Comparison of ENCODE assay signal across 10 cellular contexts in genomic region chr1:89311757-89312156, GRCh38. TPM values are rescaled to one million over a fixed set of nuclear protein-coding genes. Genes with fewer than 3 reads are reported as not detected.
A peak's percentile ranks its signal among the peaks of the same experiment; 100 is the strongest.
DNase-seq lines count a peak whose midpoint lies in the region; ATAC-seq and TF ChIP-seq lines count a peak whose summit lies in the region.
"Had no signal": no experiment of that assay in that cellular context is flagged by ENCODE, and none has a peak within 500 bp of the region (broad histone marks: within the 10 kb centered on the region; RNA-seq: fewer than 3 reads in every experiment).

No MANE protein-coding gene starts in this region.

- H3K36me3 Mint-ChIP-seq in activated naive CD4-positive, alpha-beta T cell treated with anti-CD3 and anti-CD28 coated beads, Interleukin-2, amount 50 U/mL, for 24 hours: peaks cover 16% of the 10 kb centered on the region
- H3K36me3 Mint-ChIP-seq in T-helper 17 cell (ENCODE audit: low read depth): peaks cover 2% of the 10 kb centered on the region

- WGBS in right cardiac atrium: 61% methylated on average over 4 of the region's 4 CpGs
- 70% methylated on average over 4 of the region's 4 CpGs for WGBS in suprapubic skin

- H3K27me3 ChIP-seq in right cardiac atrium (ENCODE audit: control insufficient read depth, insufficient read depth) (no peaks in the 10 kb centered on the region), upper lobe of right lung (no peaks in the 10 kb centered on the region), suprapubic skin (no peaks in the 10 kb centered on the region)

- H3K4me1 ChIP-seq in right cardiac atrium (ENCODE audit: control insufficient read depth, insufficient read depth, low read length) (peaks cover 3% of the 10 kb centered on the region), upper lobe of right lung (peaks cover 22% of the 10 kb centered on the region), suprapubic skin (peaks cover 19% of the 10 kb centered on the region)

- peak; percentile 25 for ATAC-seq in T-helper 17 cell
- peak; percentile 24 to 57 for ATAC-seq in right cardiac atrium
- ATAC-seq in upper lobe of right lung: peak; percentile 62
- ATAC-seq in GM18868 (IDR thresholded peaks at IDR 0.05; ENCODE audit: unreplicated experiment): no peak
- ATAC-seq in GM18505 (IDR thresholded peaks at IDR 0.05; ENCODE audit: unreplicated experiment): no peak

- TF ChIP-seq EP300 in suprapubic skin (IDR thresholded peaks at IDR 0.05): no peak

- TF ChIP-seq CTCF in upper lobe of right lung (IDR thresholded peaks at IDR 0.05) (no peak), suprapubic skin (IDR thresholded peaks at IDR 0.05) (no peak)

- H3K27ac Mint-ChIP-seq in activated naive CD4-positive, alpha-beta T cell treated with anti-CD3 and anti-CD28 coated beads, Interleukin-2, amount 50 U/mL, for 24 hours: peak overlapping the region; percentile 99
- peak overlapping the region; percentile 29 for H3K27ac Mint-ChIP-seq in T-helper 17 cell

- intact Hi-C loops in right cardiac atrium (cut with DNase I): no loop called here
- intact Hi-C loops in upper lobe of right lung (cut with DNase I): no loop called here

- H3K4me3 ChIP-seq in right cardiac atrium (ENCODE audit: low read length) (no peak overlapping the region), upper lobe of right lung (no peak overlapping the region), suprapubic skin (no peak overlapping the region)

- peaks cover 54% of the 10 kb centered on the region for H3K4me1 Mint-ChIP-seq in activated naive CD4-positive, alpha-beta T cell treated with anti-CD3 and anti-CD28 coated beads, Interleukin-2, amount 50 U/mL, for 24 hours
- H3K4me1 Mint-ChIP-seq in T-helper 17 cell: peaks cover 26% of the 10 kb centered on the region

- H3K27me3 Mint-ChIP-seq in activated naive CD4-positive, alpha-beta T cell treated with anti-CD3 and anti-CD28 coated beads, Interleukin-2, amount 50 U/mL, for 24 hours: no peaks in the 10 kb centered on the region
- H3K27me3 Mint-ChIP-seq in T-helper 17 cell: no peaks in the 10 kb centered on the region

- peaks cover 17% of the 10 kb centered on the region for H3K9me3 Mint-ChIP-seq in activated naive CD4-positive, alpha-beta T cell treated with anti-CD3 and anti-CD28 coated beads, Interleukin-2, amount 50 U/mL, for 24 hours

- H3K4me3 Mint-ChIP-seq in activated naive CD4-positive, alpha-beta T cell treated with anti-CD3 and anti-CD28 coated beads, Interleukin-2, amount 50 U/mL, for 24 hours: no peak overlapping the region
- H3K4me3 Mint-ChIP-seq in T-helper 17 cell: peak overlapping the region; percentile 52

- no peaks in the 10 kb centered on the region for H3K9me3 ChIP-seq in T-helper 17 cell (ENCODE audit: control insufficient read depth, low read length, poor library complexity, severe bottlenecking)
- H3K9me3 ChIP-seq in right cardiac atrium (ENCODE audit: control insufficient read depth, low read length): no peaks in the 10 kb centered on the region
- H3K9me3 ChIP-seq in upper lobe of right lung: no peaks in the 10 kb centered on the region
- no peaks in the 10 kb centered on the region for H3K9me3 ChIP-seq in suprapubic skin

- DNase-seq in activated naive CD4-positive, alpha-beta T cell treated with Interleukin-2 at 50 U/mL for 16 hours: no peak
- DNase-seq in T-helper 17 cell (no peak), right cardiac atrium (peak in 1 of 3 donors; percentile 39), upper lobe of right lung (no peak), suprapubic skin (ENCODE audit: low spot score in 2 of 2) (no peak)
- DNase-seq: hippocampal formation had no signal

- H3K27ac ChIP-seq in right cardiac atrium (ENCODE audit: low read length): peak overlapping the region; percentile 70
- H3K27ac ChIP-seq in upper lobe of right lung: peak overlapping the region; percentile 67
- H3K27ac ChIP-seq in suprapubic skin: no peak overlapping the region
- H3K27ac ChIP-seq: C4-2B had no signal

- TF ChIP-seq POLR2A in suprapubic skin (IDR thresholded peaks at IDR 0.05): no peak
- no peak for TF ChIP-seq POLR2A in GM18505 (IDR thresholded peaks at IDR 0.05; ENCODE audit: borderline replicate concordance, extremely low read depth, insufficient read depth, insufficient read length)

- H3K36me3 ChIP-seq in upper lobe of right lung (no peaks in the 10 kb centered on the region), suprapubic skin (no peaks in the 10 kb centered on the region)

RNA-seq across cellular contexts. Expression of gene GBP5, which starts 39.1 kb away (rescaled TPM):
- total RNA-seq in T-helper 17 cell: 100 to 1,000 TPM; 122 to 132 TPM
- total RNA-seq in right cardiac atrium: 1 to 10 TPM in 2 of 4 donors, under 1 TPM in 2; 0.75 to 2.0 (median 1.2) TPM
- 0.48 TPM for polyA plus RNA-seq in right cardiac atrium
- total RNA-seq in upper lobe of right lung: 5.4 TPM
- total RNA-seq in suprapubic skin: under 1 TPM in 3 of 4 donors, not detected in 1; 0.21 to 0.38 (median 0.32) TPM

RNA-seq across cellular contexts. Expression of gene GBP6, which starts 52.1 kb away (rescaled TPM):
- total RNA-seq in T-helper 17 cell: under 1 TPM; 0.17 to 0.23 TPM
- total RNA-seq in right cardiac atrium: under 1 TPM in 3 of 4 donors, not detected in 1; 0.09 to 0.23 (median 0.14) TPM
- polyA plus RNA-seq in right cardiac atrium: 0.05 TPM
- total RNA-seq in upper lobe of right lung: 0.12 TPM
- total RNA-seq in suprapubic skin: under 1 TPM; 0.26 to 0.64 (median 0.56) TPM

Comparison
In these comparisons a context has a peak if more than half of its experiments do, and no peak if none do; other contexts are left out.
1. ATAC-seq: peak in T-helper 17 cell (single experiment), right cardiac atrium (2 of 2) and upper lobe of right lung (single experiment); none in GM18868 (single experiment) and GM18505 (single experiment).
2. RNA of gene GBP5, which starts 39.1 kb away (total RNA-seq): 122 to 132 TPM in T-helper 17 cell; 5.4 TPM in upper lobe of right lung (single experiment), 0.75 to 2.0 TPM in right cardiac atrium and 0.21 to 0.38 TPM in suprapubic skin; every median in the first group is over 10 times any median in the second.